8 cellular contexts compared by ENCODE assay signal in genomic region chr11:17504330-17505107, GRCh38. TPM values are rescaled to one million over a fixed set of nuclear protein-coding genes. Genes with fewer than 3 reads are reported as not detected.
DNase-seq lines count a peak whose midpoint lies in the region; ATAC-seq and TF ChIP-seq lines count a peak whose summit lies in the region.

No MANE protein-coding gene starts in this region.

- no peaks in the 10 kb centered on the region for H3K36me3 ChIP-seq in Karpas-422 (ENCODE audit: insufficient read depth, low read length)
- H3K36me3 ChIP-seq in OCI-LY7 (ENCODE audit: insufficient read depth, low read length), result no peaks in the 10 kb centered on the region

- ATAC-seq in GM19328 (IDR thresholded peaks at IDR 0.05; ENCODE audit: unreplicated experiment), result peak; percentile 48
- ATAC-seq in activated T-cell treated with anti-CD3 and anti-CD28 coated beads, Interleukin-2, amount 50 U/mL, for 4 hours, result peak; percentile 74 to 78
- peak; percentile 74 for ATAC-seq in stimulated activated naive CD8-positive, alpha-beta T cell treated with anti-CD3 and anti-CD28 coated beads, Interleukin-15, amount 100 ng/mL, for 72 hours

- POLR2A ChIA-PET in OCI-LY7 (lab: Charles Lee), result no interaction called here

- no peaks in the 10 kb centered on the region for H3K79me2 ChIP-seq in Karpas-422 (ENCODE audit: low read length)
- H3K79me2 ChIP-seq in OCI-LY7 (ENCODE audit: insufficient read depth, low read depth, low read length), result no peaks in the 10 kb centered on the region

- no peak overlapping the region for H3K4me3 Mint-ChIP-seq in activated T-cell treated with anti-CD3 and anti-CD28 coated beads, Interleukin-2, amount 50 U/mL, for 4 hours
- no peak overlapping the region for H3K4me3 Mint-ChIP-seq in neural crest cell
- H3K4me3 Mint-ChIP-seq in stimulated activated naive CD8-positive, alpha-beta T cell treated with anti-CD3 and anti-CD28 coated beads, Interleukin-15, amount 100 ng/mL, for 72 hours, result no peak overlapping the region

- H3K9me2 ChIP-seq in Karpas-422 (replicated peaks; ENCODE audit: insufficient read depth, low read length) (no peaks in the 10 kb centered on the region), OCI-LY7 (ENCODE audit: insufficient read depth, low read length) (no peaks in the 10 kb centered on the region)

- H3K4me2 ChIP-seq in Karpas-422 (ENCODE audit: low read depth, low read length, poor library complexity, severe bottlenecking) (no peak overlapping the region), OCI-LY7 (ENCODE audit: low read length) (no peak overlapping the region)

- no peaks in the 10 kb centered on the region for H3K4me1 Mint-ChIP-seq in activated T-cell treated with anti-CD3 and anti-CD28 coated beads, Interleukin-2, amount 50 U/mL, for 4 hours (ENCODE audit: low read depth)
- no peaks in the 10 kb centered on the region for H3K4me1 Mint-ChIP-seq in neural crest cell
- no peaks in the 10 kb centered on the region for H3K4me1 Mint-ChIP-seq in stimulated activated naive CD8-positive, alpha-beta T cell treated with anti-CD3 and anti-CD28 coated beads, Interleukin-15, amount 100 ng/mL, for 72 hours

- no peaks in the 10 kb centered on the region for H3K27me3 ChIP-seq in Karpas-422 (ENCODE audit: low read length)

- H4K20me1 ChIP-seq in Karpas-422 (ENCODE audit: insufficient read depth, low read depth, low read length) (no peaks in the 10 kb centered on the region), OCI-LY7 (ENCODE audit: insufficient read depth, low read length) (no peaks in the 10 kb centered on the region)

- DNase-seq in AG20443 (ENCODE audit: low spot score) (peak; percentile 91), Karpas-422 (peak; percentile 91), OCI-LY7 (ENCODE audit: low spot score) (peak; percentile 81), fibroblast of gingiva (ENCODE audit: low read depth) (peak; percentile 64), neural crest cell (ENCODE audit: low read depth, low spot score) (peak; percentile 77)
- DNase-seq in activated T-cell treated with anti-CD3 and anti-CD28 coated beads, Interleukin-2, amount 50 U/mL, for 4 hours, result peak; percentile 77
- DNase-seq in stimulated activated naive CD8-positive, alpha-beta T cell treated with anti-CD3 and anti-CD28 coated beads, Interleukin-15, amount 100 ng/mL, for 72 hours, result peak; percentile 76 to 79

- H3K9me3 ChIP-seq in Karpas-422 (ENCODE audit: low read length) (no peaks in the 10 kb centered on the region), OCI-LY7 (ENCODE audit: low read length) (no peaks in the 10 kb centered on the region)

- peak; percentile 94 for TF ChIP-seq CTCF in OCI-LY7 (conservative IDR thresholded peaks at IDR 0.05; ENCODE audit: low read length)
- TF ChIP-seq CTCF in neural crest cell (conservative IDR thresholded peaks at IDR 0.05), result peak; percentile 85

- H2AFZ ChIP-seq in Karpas-422 (ENCODE audit: low read length) (no peak overlapping the region), OCI-LY7 (ENCODE audit: low read length) (no peak overlapping the region)

- H3K27me3 Mint-ChIP-seq in activated T-cell treated with anti-CD3 and anti-CD28 coated beads, Interleukin-2, amount 50 U/mL, for 4 hours (ENCODE audit: low read depth), result peaks cover 4% of the 10 kb centered on the region
- peaks cover 30% of the 10 kb centered on the region for H3K27me3 Mint-ChIP-seq in neural crest cell (ENCODE audit: low read depth)
- H3K27me3 Mint-ChIP-seq in stimulated activated naive CD8-positive, alpha-beta T cell treated with anti-CD3 and anti-CD28 coated beads, Interleukin-15, amount 100 ng/mL, for 72 hours, result peaks cover 18% of the 10 kb centered on the region

- no TSS peak for BruUV-seq in OCI-LY7 (replicated peaks; lab: Mats Ljungman, UMichigan)

- no peak overlapping the region for H3K9ac ChIP-seq in Karpas-422 (ENCODE audit: low read length)

- H3K4me3 ChIP-seq in Karpas-422 (ENCODE audit: low read length) (no peak overlapping the region), OCI-LY7 (ENCODE audit: low read depth, low read length, poor library complexity, severe bottlenecking) (no peak overlapping the region)

- H3K4me1 ChIP-seq in Karpas-422 (ENCODE audit: low read length) (no peaks in the 10 kb centered on the region), OCI-LY7 (ENCODE audit: insufficient read depth, low read length, poor library complexity, severe bottlenecking) (no peaks in the 10 kb centered on the region)

- intact Hi-C loops in OCI-LY7 (cut with micrococcal nuclease; ENCODE audit: unreplicated experiment), result loop anchor here (1.0 kb wide), 3 partner anchors 120 to 274 kb away; no protein-coding TSS in a partner anchor

- CTCF ChIA-PET in OCI-LY7 (lab: Charles Lee; ENCODE audit: unreplicated experiment), result interaction anchor here (0.6 to 1.3 kb wide), 3 partner anchors 16 to 122 kb away, joined by 3 to 6 read pairs (median 3); no protein-coding TSS in a partner anchor

- no peaks in the 10 kb centered on the region for H3K36me3 Mint-ChIP-seq in activated T-cell treated with anti-CD3 and anti-CD28 coated beads, Interleukin-2, amount 50 U/mL, for 4 hours (ENCODE audit: insufficient read depth)
- H3K36me3 Mint-ChIP-seq in neural crest cell (ENCODE audit: low read depth), result no peaks in the 10 kb centered on the region

- no peak overlapping the region for H3K27ac ChIP-seq in Karpas-422 (ENCODE audit: low read length)
- no peak overlapping the region for H3K27ac ChIP-seq in OCI-LY7 (ENCODE audit: low read depth, low read length, poor library complexity, severe bottlenecking)

- no peaks in the 10 kb centered on the region for H3K9me3 Mint-ChIP-seq in activated T-cell treated with anti-CD3 and anti-CD28 coated beads, Interleukin-2, amount 50 U/mL, for 4 hours
- no peaks in the 10 kb centered on the region for H3K9me3 Mint-ChIP-seq in neural crest cell
- no peaks in the 10 kb centered on the region for H3K9me3 Mint-ChIP-seq in stimulated activated naive CD8-positive, alpha-beta T cell treated with anti-CD3 and anti-CD28 coated beads, Interleukin-15, amount 100 ng/mL, for 72 hours

- H3K27ac Mint-ChIP-seq in neural crest cell (ENCODE audit: unreplicated experiment), result no peak overlapping the region
- peak overlapping the region in 1 of 2 donors; percentile 82 for H3K27ac Mint-ChIP-seq in stimulated activated naive CD8-positive, alpha-beta T cell treated with anti-CD3 and anti-CD28 coated beads, Interleukin-15, amount 100 ng/mL, for 72 hours

RNA-seq across cellular contexts. Expression of gene ABCC8, which starts 27.9 kb away (rescaled TPM):
- total RNA-seq in Karpas-422 (2014; rRNA removed; shearing (Covaris generic); ENCODE audit: low replicate concordance), result not detected in 2 replicates
- not detected in 2 replicates for total RNA-seq in OCI-LY7 (2014; rRNA removed; shearing (Covaris generic))
- total RNA-seq in OCI-LY7 (2022), result not detected in 2 replicates
- not detected for total RNA-seq in activated T-cell treated with anti-CD3 and anti-CD28 coated beads, Interleukin-2, amount 50 U/mL, for 4 hours
- total RNA-seq in neural crest cell, result 4.6 and 6.1 TPM in 2 replicates

RNA-seq across cellular contexts. Expression of gene USH1C, which starts 39.7 kb away (rescaled TPM):
- total RNA-seq in Karpas-422 (2014; rRNA removed; shearing (Covaris generic); ENCODE audit: low replicate concordance), result not detected in 2 replicates
- not detected in 2 replicates for total RNA-seq in OCI-LY7 (2014; rRNA removed; shearing (Covaris generic))
- not detected in 2 replicates for total RNA-seq in OCI-LY7 (2022)
- not detected for total RNA-seq in activated T-cell treated with anti-CD3 and anti-CD28 coated beads, Interleukin-2, amount 50 U/mL, for 4 hours
- total RNA-seq in neural crest cell, result not detected in 2 replicates

RNA-seq across cellular contexts. Expression of gene OTOG, which starts 42.5 kb away (rescaled TPM):
- total RNA-seq in Karpas-422 (2014; rRNA removed; shearing (Covaris generic); ENCODE audit: low replicate concordance), result not detected in 2 replicates
- total RNA-seq in OCI-LY7 (2014; rRNA removed; shearing (Covaris generic)), result not detected in 2 replicates
- not detected in 2 replicates for total RNA-seq in OCI-LY7 (2022)
- total RNA-seq in activated T-cell treated with anti-CD3 and anti-CD28 coated beads, Interleukin-2, amount 50 U/mL, for 4 hours, result not detected
- total RNA-seq in neural crest cell, result not detected in 2 replicates
